ENCODE assay signal across 8 cellular contexts in genomic region chr2:45935791-45936622, GRCh38.
DNase-seq lines count a peak whose midpoint lies in the region; ATAC-seq and TF ChIP-seq lines count a peak whose summit lies in the region.

No MANE protein-coding gene starts in this region.

- H3K4me3 Mint-ChIP-seq in activated CD4-positive, alpha-beta T cell treated with anti-CD3 and anti-CD28 coated beads for 36 hours = no peak overlapping the region

- peaks cover 13 to 15% of the 10 kb centered on the region in 2 donors for H3K4me1 ChIP-seq in lung (ENCODE audit: control insufficient read depth in 2 of 2, insufficient read depth in 2 of 2, low read length in 2 of 2)

- no peak overlapping the region for H3K4me3 ChIP-seq in lung

- no peaks in the 10 kb centered on the region for H3K9me3 Mint-ChIP-seq in activated CD4-positive, alpha-beta T cell treated with anti-CD3 and anti-CD28 coated beads for 36 hours (ENCODE audit: low read depth)

- DNase-seq in EL = peak; percentile 99
- DNase-seq in NCI-H226 = peak; percentile 93
- DNase-seq in activated CD4-positive, alpha-beta T cell treated with anti-CD3 and anti-CD28 coated beads for 36 hours = peak; percentile 75
- peak; percentile 86 for DNase-seq in ecto neural progenitor cell (ENCODE audit: low spot score)
- DNase-seq in lung (ENCODE audit: low spot score) = peak; percentile 91
- DNase-seq in stimulated activated CD8-positive, alpha-beta memory T cell treated with anti-CD3 and anti-CD28 coated beads, Interleukin-2, amount 100 ng/mL, for 48 hours (ENCODE audit: low read depth in 2 of 2) = peak; percentile 14 to 36
- no peak for DNase-seq in NK-92 (lab: John Stamatoyannopoulos, UW; ENCODE audit: unreplicated experiment)

- no peaks in the 10 kb centered on the region for H3K36me3 Mint-ChIP-seq in activated CD4-positive, alpha-beta T cell treated with anti-CD3 and anti-CD28 coated beads for 36 hours (ENCODE audit: low read depth)

- intact Hi-C loops in activated CD4-positive, alpha-beta T cell treated with anti-CD3 and anti-CD28 coated beads for 36 hours (cut with DNase I, micrococcal nuclease) = loop anchor here (1.0 to 10.0 kb wide), 3 partner anchors 158 to 293 kb away; no protein-coding TSS in a partner anchor

- 37 to 41% methylated on average over 13 of the region's 13 CpGs for WGBS in lung, 2 donors

- POLR2A ChIA-PET in activated CD4-positive, alpha-beta T cell treated with anti-CD3 and anti-CD28 coated beads for 36 hours (lab: Charles Lee) = no interaction called here

- H3K27ac Mint-ChIP-seq in activated CD4-positive, alpha-beta T cell treated with anti-CD3 and anti-CD28 coated beads for 36 hours = no peak overlapping the region

- no peaks in the 10 kb centered on the region for H3K9me3 ChIP-seq in lung (ENCODE audit: control insufficient read depth in 2 of 2, insufficient read depth in 1 of 2, low read length in 1 of 2)

- TF ChIP-seq CTCF in lung (IDR thresholded peaks at IDR 0.05; ENCODE audit: control extremely low read depth, extremely low read depth) = peak; percentile 62

- no peaks in the 10 kb centered on the region for H3K27me3 ChIP-seq in lung (ENCODE audit: control insufficient read depth, insufficient read depth)

- CTCF ChIA-PET in activated CD4-positive, alpha-beta T cell treated with anti-CD3 and anti-CD28 coated beads for 36 hours (lab: Charles Lee) = interaction anchor here (0.6 to 1.9 kb wide), 9 partner anchors 21 to 292 kb away, joined by 3 to 7 read pairs (median 4); no protein-coding TSS in a partner anchor

- H3K27ac ChIP-seq in lung (ENCODE audit: low read depth in 1 of 2, low read length in 1 of 2) = peak overlapping the region; percentile 41 to 47

- H3K27me3 Mint-ChIP-seq in activated CD4-positive, alpha-beta T cell treated with anti-CD3 and anti-CD28 coated beads for 36 hours = no peaks in the 10 kb centered on the region

- H3K36me3 ChIP-seq in lung (ENCODE audit: control insufficient read depth in 2 of 2, insufficient read depth in 2 of 2, low read length in 2 of 2) = no peaks in the 10 kb centered on the region

- ATAC-seq in HG02973 (IDR thresholded peaks at IDR 0.05; ENCODE audit: unreplicated experiment) = peak; percentile 59
- peak; percentile 85 for ATAC-seq in activated CD4-positive, alpha-beta T cell treated with anti-CD3 and anti-CD28 coated beads for 36 hours
- ATAC-seq in lung (ENCODE audit: insufficient read depth, low FRiP score) = peak; percentile 92

- peaks cover 4% of the 10 kb centered on the region for H3K4me1 Mint-ChIP-seq in activated CD4-positive, alpha-beta T cell treated with anti-CD3 and anti-CD28 coated beads for 36 hours
